Comparison of ENCODE assay signal across 8 cellular contexts in the genomic region with DNA sequence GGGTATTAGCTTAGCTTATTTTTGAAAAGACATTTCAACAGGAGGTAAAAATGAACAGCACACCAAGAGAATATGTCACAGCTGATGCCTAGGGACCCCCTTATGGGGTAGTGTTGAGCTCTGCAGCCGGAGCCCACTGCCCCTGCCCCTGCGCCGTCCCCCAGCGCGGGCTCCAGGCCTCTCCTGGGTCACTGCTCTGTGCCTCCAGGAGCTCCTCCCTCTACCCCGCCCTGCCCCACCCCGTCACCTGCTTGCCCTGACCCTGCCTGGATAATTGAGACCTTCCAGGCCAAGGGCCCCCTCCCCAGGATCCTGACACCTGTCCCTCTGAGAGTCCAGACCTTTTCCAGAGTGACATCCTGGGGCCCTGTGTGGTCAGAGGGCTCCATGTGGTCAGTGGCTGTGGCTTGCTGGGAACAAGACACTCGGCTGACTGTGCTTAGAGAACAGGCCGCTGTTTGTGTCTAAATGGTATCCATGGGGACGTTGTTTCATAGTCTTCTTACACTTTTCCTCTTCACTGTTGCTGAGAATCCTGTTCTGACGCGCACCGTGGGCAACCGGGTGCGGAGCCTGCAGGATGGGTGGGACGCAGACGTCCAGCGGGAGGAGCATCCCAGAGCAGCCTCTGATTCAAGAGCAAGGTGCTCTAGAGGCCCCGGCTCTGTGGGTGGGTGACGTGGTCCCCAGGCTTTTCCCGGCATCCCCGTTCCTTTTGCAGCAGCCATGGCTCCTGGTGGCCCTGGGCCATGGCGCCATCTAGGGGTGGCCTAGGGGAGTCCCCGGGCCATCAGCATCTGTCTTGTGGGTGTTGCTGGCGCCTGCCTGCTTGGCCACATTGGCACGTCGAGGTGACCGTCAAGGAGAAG. TPM values are rescaled to one million over a fixed set of nuclear protein-coding genes. Genes with fewer than 3 reads are reported as not detected.
DNase-seq lines count a peak whose midpoint lies in the region; ATAC-seq and TF ChIP-seq lines count a peak whose summit lies in the region.

No MANE protein-coding gene starts in this region.

- H3K4me3 ChIP-seq in Panc1 (ENCODE audit: low read depth in 2 of 2, low read length in 2 of 2) = no peak overlapping the region

- in situ Hi-C loops in Panc1 (cut with HindIII; ENCODE audit: low pct_unique_long_range_greater_than_20kb, low sequenced_read_pairs) = no loop called here

- H3K27ac ChIP-seq in Panc1 (ENCODE audit: low read length) = no peak overlapping the region

- no TSS peak for BruUV-seq in Panc1 (replicated peaks; lab: Mats Ljungman, UMichigan)

- no peaks in the 10 kb centered on the region for H3K9me3 ChIP-seq in Panc1 (ENCODE audit: control insufficient read depth, insufficient read depth, low read depth, low read length)

- POLR2A ChIA-PET in Panc1 (lab: Charles Lee) = no interaction called here

- CTCF ChIA-PET in Panc1 (lab: Charles Lee) = interaction anchor here (0.9 kb wide), 1 partner anchor 20 kb away, joined by 3 read pairs; the partner anchor contains the start of gene RAB40C

- intact Hi-C loops in Panc1 (cut with micrococcal nuclease; ENCODE audit: unreplicated experiment) = no loop called here

- peak; percentile 79; the same call in 1 of the 2 replicates for ATAC-seq in Panc1
- no peak for ATAC-seq in HG03565 (IDR thresholded peaks at IDR 0.05; ENCODE audit: unreplicated experiment)
- no peak for ATAC-seq in HG02759 (IDR thresholded peaks at IDR 0.05; ENCODE audit: unreplicated experiment)

- DNase-seq in Daoy (ENCODE audit: low read depth) (peak; percentile 86), Panc1 (ENCODE audit: low read depth, low spot score) (no peak), amygdala (lab: John Stamatoyannopoulos, UW) (peak in 40 of 56 donors; percentile 13 to 76 (median 43)), hypothalamus (lab: John Stamatoyannopoulos, UW) (peak in 38 of 51 donors; percentile 10 to 79 (median 54)), middle frontal gyrus (ENCODE audit: extremely low spot score, low spot score) (no peak)
- peak; percentile 50 to 55 for DNase-seq in stimulated activated CD4-positive, alpha-beta T cell treated with anti-CD3 and anti-CD28 coated beads, Interleukin-1b, Interleukin-23, amount 100 ng/mL, for 4 hours (ENCODE audit: low read depth in 2 of 2)

- no peaks in the 10 kb centered on the region for H3K27me3 ChIP-seq in Panc1 (ENCODE audit: control insufficient read depth, insufficient read depth, low read length)

- no peaks in the 10 kb centered on the region for H3K36me3 ChIP-seq in Panc1 (ENCODE audit: control insufficient read depth, insufficient read depth, low read length)

- TF ChIP-seq CTCF in Panc1 (IDR thresholded peaks at IDR 0.05) = peak; percentile 87; the same call in 1 of the 2 replicates

- no peaks in the 10 kb centered on the region for H3K4me1 ChIP-seq in Panc1 (ENCODE audit: control insufficient read depth, insufficient read depth, low read length)

RNA-seq across cellular contexts. Expression of gene WFIKKN1, which starts 20.0 kb away (rescaled TPM):
- 0.09 TPM in 1 of 2 replicates, not detected in the other for total RNA-seq in Daoy (2014; rRNA removed; shearing (Covaris generic))
- 2.0 TPM for total RNA-seq in Panc1 (2021; ENCODE audit: unreplicated experiment)
- polyA plus RNA-seq in Panc1 (2012; ENCODE audit: insufficient read length) = 2.1 TPM

RNA-seq across cellular contexts. Expression of gene RAB40C, which starts 20.9 kb away (rescaled TPM):
- 7.6 and 20.6 TPM in 2 replicates for total RNA-seq in Daoy (2014; rRNA removed; shearing (Covaris generic))
- total RNA-seq in Panc1 (2021; ENCODE audit: unreplicated experiment) = 30.7 TPM
- polyA plus RNA-seq in Panc1 (2012; ENCODE audit: insufficient read length) = 44.4 TPM

RNA-seq across cellular contexts. Expression of gene METTL26, which starts 25.4 kb away (rescaled TPM):
- total RNA-seq in Daoy (2014; rRNA removed; shearing (Covaris generic)) = 82.5 and 97.6 TPM in 2 replicates
- total RNA-seq in Panc1 (2021; ENCODE audit: unreplicated experiment) = 91.8 TPM
- 245 TPM for polyA plus RNA-seq in Panc1 (2012; ENCODE audit: insufficient read length)

RNA-seq across cellular contexts. Expression of gene MCRIP2, which starts 30.9 kb away (rescaled TPM):
- 39.1 and 39.2 TPM in 2 replicates for total RNA-seq in Daoy (2014; rRNA removed; shearing (Covaris generic))
- 91.6 TPM for total RNA-seq in Panc1 (2021; ENCODE audit: unreplicated experiment)
- polyA plus RNA-seq in Panc1 (2012; ENCODE audit: insufficient read length) = 120 TPM

RNA-seq across cellular contexts. Expression of gene WDR90, which starts 38.4 kb away (rescaled TPM):
- total RNA-seq in Daoy (2014; rRNA removed; shearing (Covaris generic)) = 11.7 and 20.9 TPM in 2 replicates
- 58.9 TPM for total RNA-seq in Panc1 (2021; ENCODE audit: unreplicated experiment)
- polyA plus RNA-seq in Panc1 (2012; ENCODE audit: insufficient read length) = 63.1 TPM

Comparison
In these comparisons a context has a peak if more than half of its experiments do, and no peak if none do; other contexts are left out.
1. DNase-seq: peak in Daoy (single experiment), amygdala (40 of 56), hypothalamus (38 of 51) and stimulated activated CD4-positive, alpha-beta T cell treated with anti-CD3 and anti-CD28 coated beads, Interleukin-1b, Interleukin-23, amount 100 ng/mL, for 4 hours (2 of 2); none in Panc1 (single experiment) and middle frontal gyrus (single experiment).